Comparison of ENCODE assay signal across 23 cellular contexts in the genomic region with DNA sequence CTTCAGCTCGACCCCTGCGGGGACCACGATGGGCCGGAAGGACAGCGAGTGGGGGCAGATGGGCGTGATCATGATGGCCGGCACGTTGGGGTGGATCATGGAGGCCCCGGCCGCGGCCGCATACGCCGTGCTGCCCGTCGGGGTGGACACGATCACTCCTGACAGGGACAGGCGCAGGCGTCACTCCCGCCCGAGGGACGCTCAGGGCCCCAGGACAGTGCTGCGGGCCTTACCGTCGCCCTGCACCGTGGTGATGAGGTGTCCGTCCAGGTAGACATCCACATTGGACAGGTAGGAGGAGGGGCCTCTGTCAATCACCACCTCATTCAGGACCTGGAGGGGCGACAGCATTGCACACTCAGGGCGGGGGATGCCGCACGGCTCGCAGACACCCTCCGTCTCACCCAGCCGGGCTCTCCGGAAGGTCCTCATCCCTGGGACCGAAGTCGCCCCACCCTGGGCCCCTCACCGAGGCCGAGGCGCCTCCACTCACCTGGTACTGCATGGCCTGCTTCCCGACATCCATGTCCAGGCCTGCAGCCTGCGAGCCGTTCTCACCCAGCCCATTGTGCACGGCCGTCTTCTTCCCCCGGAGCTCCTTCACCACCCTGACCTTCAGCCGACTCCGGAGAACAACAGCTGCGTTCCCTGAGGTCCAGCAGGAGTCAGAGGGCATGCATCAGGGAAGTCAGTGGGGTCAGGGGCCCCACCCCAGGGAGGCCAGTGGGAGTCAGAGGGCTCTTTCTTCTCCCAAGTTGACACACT. TPM values are rescaled to one million over a fixed set of nuclear protein-coding genes. Genes with fewer than 3 reads are reported as not detected.
DNase-seq lines count a peak whose midpoint lies in the region; ATAC-seq and TF ChIP-seq lines count a peak whose summit lies in the region.
"Had no signal": no experiment of that assay in that cellular context is flagged by ENCODE, and none has a peak within 500 bp of the region (broad histone marks: within the 10 kb centered on the region; RNA-seq: fewer than 3 reads in every experiment).

No MANE protein-coding gene starts in this region.

- ATAC-seq in left cardiac atrium (no peak), GM21576 (IDR thresholded peaks at IDR 0.05; ENCODE audit: unreplicated experiment) (no peak)
- ATAC-seq: HCT116, PC-3 had no signal

- no peaks in the 10 kb centered on the region for H3K27me3 Mint-ChIP-seq in endodermal cell (ENCODE audit: insufficient read depth)

- no peak overlapping the region for H3K27ac ChIP-seq in endodermal cell (ENCODE audit: low read depth, low read length)
- H3K27ac ChIP-seq: C4-2B had no signal

- H3K9ac ChIP-seq in endodermal cell (ENCODE audit: extremely low read depth, low read length, poor library complexity, severe bottlenecking) = no peak overlapping the region
- H3K9ac ChIP-seq: SK-N-SH had no signal

- H3K4me1 Mint-ChIP-seq in endodermal cell = no peaks in the 10 kb centered on the region

- intact Hi-C loops in left cardiac atrium (cut with DNase I) = no loop called here
- intact Hi-C loops in cardiac septum (cut with DNase I) = no loop called here

- H3K4me3 Mint-ChIP-seq in endodermal cell = no peak overlapping the region

- 94% methylated on average over 30 to 49 of the region's 49 CpGs for WGBS in endodermal cell (ENCODE audit: insufficient coverage in 1 of 2, insufficient read length in 1 of 2), 2 experiments

- H3K36me3 ChIP-seq in endodermal cell (ENCODE audit: control insufficient read depth, insufficient read depth, low read length) = peaks cover 14% of the 10 kb centered on the region

- H3K4me1 ChIP-seq in endodermal cell (ENCODE audit: control insufficient read depth, insufficient read depth, low read length) = no peaks in the 10 kb centered on the region

- no peaks in the 10 kb centered on the region for H3K27me3 ChIP-seq in endodermal cell (ENCODE audit: control insufficient read depth, insufficient read depth, low read length, poor library complexity, severe bottlenecking)

- DNase-seq in left cardiac atrium = peak; percentile 22
- no peak for DNase-seq in cardiac septum (ENCODE audit: low spot score)
- no peak for DNase-seq in endodermal cell
- peak; percentile 60 for DNase-seq in mesenteric fat pad (ENCODE audit: low spot score)
- no peak for DNase-seq in activated effector memory CD4-positive, alpha-beta T cell treated with Interleukin-2 at 50 U/mL for 16 hours
- DNase-seq in SK-N-DZ (ENCODE audit: low spot score) = no peak
- no peak for DNase-seq in D341Med (ENCODE audit: low spot score)
- DNase-seq: EL, GF-D8, GOT3, MM.1S, NCI-H1092, NCI-H1436, NCI-H187 treated with DMSO at 0.1 percent for 48 hours, NCI-H2107, NCI-H446 treated with DMSO at 0.1 percent for 48 hours, NCI-H526 treated with DMSO at 0.1 percent for 48 hours, SHP77 treated with DMSO at 0.1 percent for 48 hours, SK-N-SH had no signal

- no peak overlapping the region for H3K4me3 ChIP-seq in endodermal cell (ENCODE audit: low read length)

- no peak for TF ChIP-seq CTCF in endodermal cell (conservative IDR thresholded peaks at IDR 0.05)

- no peaks in the 10 kb centered on the region for H3K9me3 Mint-ChIP-seq in endodermal cell

- H3K9me3 ChIP-seq in endodermal cell (ENCODE audit: control insufficient read depth, low read length) = no peaks in the 10 kb centered on the region
- H3K9me3 ChIP-seq: SK-N-SH had no signal

- peaks cover 48% of the 10 kb centered on the region for H3K36me3 Mint-ChIP-seq in endodermal cell (ENCODE audit: low read depth)

- peak overlapping the region; percentile 68 for H3K27ac Mint-ChIP-seq in endodermal cell

RNA-seq across cellular contexts. Expression of a gene that starts 24.0 kb away (rescaled TPM):
- total RNA-seq in left cardiac atrium (10 to 100 TPM; 39.4 to 53.9 TPM), cardiac septum (31.3 TPM), endodermal cell (10 to 100 TPM; 75.2 to 81.6 TPM), mesenteric fat pad (165 TPM)
- 49.0 TPM for polyA plus RNA-seq in endodermal cell (2013, experiment 1 of 2)
- 44.8 TPM for polyA plus RNA-seq in endodermal cell (2013, experiment 2 of 2)
- polyA plus RNA-seq in SK-N-DZ (2014; cell fraction: cytosol; rRNA removed) = 58.1 and 62.6 TPM in 2 replicates
- polyA plus RNA-seq in SK-N-DZ (2014; cell fraction: nucleus; rRNA removed) = 154 and 166 TPM in 2 replicates

RNA-seq across cellular contexts. Expression of a gene that starts 30.1 kb away (rescaled TPM):
- total RNA-seq in left cardiac atrium (10 to 100 TPM; 19.1 to 21.1 TPM), cardiac septum (25.8 TPM), endodermal cell (10 to 100 TPM; 61.0 to 62.1 TPM), mesenteric fat pad (45.5 TPM)
- polyA plus RNA-seq in endodermal cell (2013, experiment 1 of 2) = 43.3 TPM
- 36.0 TPM for polyA plus RNA-seq in endodermal cell (2013, experiment 2 of 2)
- 6.4 and 7.5 TPM in 2 replicates for polyA plus RNA-seq in SK-N-DZ (2014; cell fraction: cytosol; rRNA removed)
- 86.9 and 154 TPM in 2 replicates for polyA plus RNA-seq in SK-N-DZ (2014; cell fraction: nucleus; rRNA removed)

Comparison
In these comparisons a context has a peak if more than half of its experiments do, and no peak if none do; other contexts are left out.
1. DNase-seq: peak in left cardiac atrium (single experiment) and mesenteric fat pad (single experiment); none in cardiac septum (single experiment), endodermal cell (single experiment), activated effector memory CD4-positive, alpha-beta T cell treated with Interleukin-2 at 50 U/mL for 16 hours (single experiment), SK-N-DZ (single experiment) and D341Med (single experiment).